22 cellular contexts compared by ENCODE assay signal in the genomic region with DNA sequence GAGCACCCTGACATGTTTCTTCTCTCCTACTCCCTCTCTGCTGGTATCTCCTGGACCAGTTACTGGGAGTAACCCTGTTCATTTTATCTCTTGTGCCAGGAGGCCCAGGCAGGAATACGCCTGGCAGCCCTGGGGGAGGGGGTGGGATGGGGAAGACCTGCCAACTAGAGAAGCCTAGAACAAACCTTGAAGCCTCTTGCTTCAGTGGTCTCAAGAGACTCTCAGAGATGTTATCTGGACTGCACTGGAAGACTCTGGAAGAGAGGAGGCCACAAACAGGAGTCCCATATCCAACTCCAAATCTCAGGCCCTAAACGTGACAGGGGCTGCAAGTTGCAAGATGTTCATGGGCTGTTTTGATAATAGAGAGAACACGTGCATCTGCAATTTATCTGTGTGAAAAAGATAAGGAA. TPM values are rescaled to one million over a fixed set of nuclear protein-coding genes. Genes with fewer than 3 reads are reported as not detected.
"Had no signal": no experiment of that assay in that cellular context is flagged by ENCODE, and none has a peak within 500 bp of the region (broad histone marks: within the 10 kb centered on the region; RNA-seq: fewer than 3 reads in every experiment).

Gene EPB42 (minus strand): TSS at position 28 of the 413 bp plus-strand sequence. CDS start 193 bp downstream, outside the sequence.

- H3K27ac Mint-ChIP-seq: activated CD4-positive, alpha-beta T cell treated with anti-CD3 and anti-CD28 coated beads, Interleukin-2, amount 10 ng/mL, durations not matched to agents 7 days and 5 days; activated CD8-positive, alpha-beta T cell treated with anti-CD3 and anti-CD28 coated beads, Interleukin-2, amount 10 ng/mL, durations not matched to agents 7 days and 5 days; activated naive CD4-positive, alpha-beta T cell treated with anti-CD3 and anti-CD28 coated beads for 36 hours; activated T-cell treated with anti-CD3 and anti-CD28 coated beads, Interleukin-2, amount 50 U/mL, for 24 hours; brain; mesothelial cell of epicardium; neural progenitor cell; progenitor cell of endocrine pancreas; type B pancreatic cell had no signal

- H3K4me1 Mint-ChIP-seq: brain had no signal

- H3K36me3 Mint-ChIP-seq: brain, mesothelial cell of epicardium, neural progenitor cell, type B pancreatic cell had no signal

- H3K36me3 ChIP-seq: esophagus muscularis mucosa, gastroesophageal sphincter, neural progenitor cell had no signal

- H3K4me3 ChIP-seq: esophagus muscularis mucosa, gastroesophageal sphincter, lung, neural progenitor cell had no signal

- H3K4me1 ChIP-seq: esophagus muscularis mucosa, gastroesophageal sphincter, neural progenitor cell had no signal

- H3K27ac ChIP-seq: esophagus muscularis mucosa, gastroesophageal sphincter, neural progenitor cell had no signal

- DNase-seq: activated CD4-positive, alpha-beta T cell treated with anti-CD3 and anti-CD28 coated beads, Interleukin-2, amount 10 ng/mL, durations not matched to agents 7 days and 5 days; activated CD8-positive, alpha-beta T cell treated with anti-CD3 and anti-CD28 coated beads, Interleukin-2, amount 10 ng/mL, durations not matched to agents 7 days and 5 days; activated naive CD4-positive, alpha-beta T cell treated with anti-CD3 and anti-CD28 coated beads for 36 hours; activated T-cell treated with anti-CD3 and anti-CD28 coated beads, Interleukin-2, amount 50 U/mL, for 24 hours; anterior cingulate cortex; cortex of kidney; effector CD4-positive, alpha-beta T cell; left colon; small intestine; stimulated activated CD4-positive, alpha-beta T cell treated with anti-CD3 and anti-CD28 coated beads, Interleukin-15, amount 100 ng/mL, for 24 hours; stimulated activated CD4-positive, alpha-beta T cell treated with anti-CD3 and anti-CD28 coated beads, Interleukin-2, amount 100 ng/mL, for 48 hours; stimulated activated naive CD8-positive, alpha-beta T cell treated with anti-CD3 and anti-CD28 coated beads, Interleukin-15, amount 100 ng/mL, for 72 hours had no signal

- H3K9ac ChIP-seq: neural progenitor cell had no signal

- H3K9me3 Mint-ChIP-seq: activated CD4-positive, alpha-beta T cell treated with anti-CD3 and anti-CD28 coated beads, Interleukin-2, amount 10 ng/mL, durations not matched to agents 7 days and 5 days; activated T-cell treated with anti-CD3 and anti-CD28 coated beads, Interleukin-2, amount 50 U/mL, for 24 hours; brain; neural progenitor cell had no signal

- ATAC-seq: activated CD4-positive, CD25-positive, alpha-beta regulatory T cell treated with anti-CD3 and anti-CD28 coated beads, Interleukin-2, amount 50 U/mL, for 24 hours; activated CD8-positive, alpha-beta T cell treated with anti-CD3 and anti-CD28 coated beads, Interleukin-2, amount 10 ng/mL, durations not matched to agents 7 days and 5 days; gastroesophageal sphincter; left colon; stimulated activated naive CD8-positive, alpha-beta T cell treated with anti-CD3 and anti-CD28 coated beads, Interleukin-15, amount 100 ng/mL, for 72 hours had no signal

- H3K9me3 ChIP-seq: esophagus muscularis mucosa, gastroesophageal sphincter had no signal

- H3K4me3 Mint-ChIP-seq: activated CD4-positive, alpha-beta T cell treated with anti-CD3 and anti-CD28 coated beads, Interleukin-2, amount 10 ng/mL, durations not matched to agents 7 days and 5 days; activated CD8-positive, alpha-beta T cell treated with anti-CD3 and anti-CD28 coated beads, Interleukin-2, amount 10 ng/mL, durations not matched to agents 7 days and 5 days; activated naive CD4-positive, alpha-beta T cell treated with anti-CD3 and anti-CD28 coated beads for 36 hours; activated T-cell treated with anti-CD3 and anti-CD28 coated beads, Interleukin-2, amount 50 U/mL, for 24 hours; brain; mesothelial cell of epicardium; neural progenitor cell; stimulated activated naive CD8-positive, alpha-beta T cell treated with anti-CD3 and anti-CD28 coated beads, Interleukin-15, amount 100 ng/mL, for 72 hours; type B pancreatic cell had no signal

RNA-seq across cellular contexts. Expression of gene EPB42, which starts in this region (rescaled TPM):
- total RNA-seq: activated CD4-positive, alpha-beta T cell treated with anti-CD3 and anti-CD28 coated beads, Interleukin-2, amount 10 ng/mL, durations not matched to agents 7 days and 5 days; activated CD8-positive, alpha-beta T cell treated with anti-CD3 and anti-CD28 coated beads, Interleukin-2, amount 10 ng/mL, durations not matched to agents 7 days and 5 days; activated naive CD4-positive, alpha-beta T cell treated with anti-CD3 and anti-CD28 coated beads for 36 hours; left colon; osteoblast; progenitor cell of endocrine pancreas had no signal
- polyA plus RNA-seq: small intestine had no signal
